Comparison of ENCODE assay signal across 8 cellular contexts in genomic region chr16:11254913-11255736, GRCh38. TPM values are rescaled to one million over a fixed set of nuclear protein-coding genes. Genes with fewer than 3 reads are reported as not detected.
A peak's percentile ranks its signal among the peaks of the same experiment; 100 is the strongest.
DNase-seq lines count a peak whose midpoint lies in the region; ATAC-seq and TF ChIP-seq lines count a peak whose summit lies in the region.

No MANE protein-coding gene starts in this region.

- TF ChIP-seq POLR2A in sigmoid colon (IDR thresholded peaks at IDR 0.05), result no peak

- WGBS in sigmoid colon, 2 donors, result 1% methylated on average over 105 of the region's 105 CpGs

- CTCF ChIA-PET in Panc1 (lab: Charles Lee), result interaction anchor here (0.5 to 2.3 kb wide), 17 partner anchors 9 to 291 kb away, joined by 3 to 17 read pairs (median 4); no protein-coding TSS in a partner anchor

- peak; percentile 1 for ATAC-seq in HG02678 (IDR thresholded peaks at IDR 0.05; ENCODE audit: unreplicated experiment)
- ATAC-seq in Panc1, result 0 out of 2 replicates have a peak, but pooled peaks have one; percentile 12
- peak in 1 of 2 donors; percentile 7 for ATAC-seq in activated naive CD4-positive, alpha-beta T cell treated with anti-CD3 and anti-CD28 coated beads, Interleukin-2, amount 50 U/mL, for 72 hours
- ATAC-seq in GM19463 (IDR thresholded peaks at IDR 0.05; ENCODE audit: unreplicated experiment), result no peak
- no peak for ATAC-seq in HG03565 (IDR thresholded peaks at IDR 0.05; ENCODE audit: unreplicated experiment)

- no peaks in the 10 kb centered on the region for H3K9me3 ChIP-seq in Panc1 (ENCODE audit: control insufficient read depth, insufficient read depth, low read depth, low read length)
- H3K9me3 ChIP-seq in right atrium auricular region, result no peaks in the 10 kb centered on the region
- H3K9me3 ChIP-seq in sigmoid colon, result no peaks in the 10 kb centered on the region

- in situ Hi-C loops in Panc1 (cut with HindIII; ENCODE audit: low pct_unique_long_range_greater_than_20kb, low sequenced_read_pairs), result no loop called here

- no TSS peak for BruUV-seq in Panc1 (replicated peaks; lab: Mats Ljungman, UMichigan)

- POLR2A ChIA-PET in Panc1 (lab: Charles Lee), result interaction anchor here (0.6 to 1.3 kb wide), 8 partner anchors 10 to 288 kb away, joined by 3 to 8 read pairs (median 4); no protein-coding TSS in a partner anchor

- no peaks in the 10 kb centered on the region for H3K9me3 Mint-ChIP-seq in activated naive CD4-positive, alpha-beta T cell treated with anti-CD3 and anti-CD28 coated beads, Interleukin-2, amount 50 U/mL, for 72 hours

- H3K4me1 ChIP-seq in Panc1 (ENCODE audit: control insufficient read depth, insufficient read depth, low read length) (peaks cover 15% of the 10 kb centered on the region), right atrium auricular region (peaks cover 0 to 32% of the 10 kb centered on the region in 2 donors), sigmoid colon (peaks cover 0 to 46% (median 27%) of the 10 kb centered on the region in 4 donors)

- peak overlapping the region; percentile 66 to 70 for H3K4me3 ChIP-seq in Panc1 (ENCODE audit: low read depth in 2 of 2, low read length in 2 of 2)
- H3K4me3 ChIP-seq in right atrium auricular region, result peak overlapping the region; percentile 64 to 72
- H3K4me3 ChIP-seq in sigmoid colon, result peak overlapping the region; percentile 78 to 88 (median 84)

- intact Hi-C loops in Panc1 (cut with micrococcal nuclease; ENCODE audit: unreplicated experiment) (loop anchor here (5.0 kb wide), 2 partner anchors 102 to 303 kb away; no protein-coding TSS in a partner anchor), sigmoid colon (cut with DNase I) (loop anchor here (1.0 to 10.0 kb wide), 5 partner anchors 93 to 510 kb away; partner anchors contain the start of gene NUBP1)

- H3K36me3 ChIP-seq in Panc1 (ENCODE audit: control insufficient read depth, insufficient read depth, low read length) (no peaks in the 10 kb centered on the region), right atrium auricular region (no peaks in the 10 kb centered on the region), sigmoid colon (no peaks in the 10 kb centered on the region)

- H3K27me3 ChIP-seq in Panc1 (ENCODE audit: control insufficient read depth, insufficient read depth, low read length), result no peaks in the 10 kb centered on the region
- no peaks in the 10 kb centered on the region for H3K27me3 ChIP-seq in right atrium auricular region
- no peaks in the 10 kb centered on the region for H3K27me3 ChIP-seq in sigmoid colon

- DNase-seq in Panc1 (ENCODE audit: low read depth, low spot score), result no peak
- DNase-seq in activated naive CD4-positive, alpha-beta T cell treated with anti-CD3 and anti-CD28 coated beads, Interleukin-2, amount 50 U/mL, for 72 hours (ENCODE audit: low spot score in 2 of 2), result peak; percentile 53 to 71
- no peak for DNase-seq in right atrium auricular region (ENCODE audit: low spot score)
- peak; percentile 74 for DNase-seq in sigmoid colon

- peaks cover 30 to 43% of the 10 kb centered on the region in 2 donors for H3K36me3 Mint-ChIP-seq in activated naive CD4-positive, alpha-beta T cell treated with anti-CD3 and anti-CD28 coated beads, Interleukin-2, amount 50 U/mL, for 72 hours

- TF ChIP-seq CTCF in GM12874 (IDR thresholded peaks at IDR 0.05; ENCODE audit: insufficient read depth, low read depth, low read length), result peak; percentile 51
- TF ChIP-seq CTCF in Panc1 (IDR thresholded peaks at IDR 0.05), result no peak
- no peak for TF ChIP-seq CTCF in right atrium auricular region (IDR thresholded peaks at IDR 0.05)
- TF ChIP-seq CTCF in sigmoid colon (IDR thresholded peaks at IDR 0.05), result no peak

- TF ChIP-seq EP300 in sigmoid colon (IDR thresholded peaks at IDR 0.05), result no peak

- H3K27ac Mint-ChIP-seq in activated naive CD4-positive, alpha-beta T cell treated with anti-CD3 and anti-CD28 coated beads, Interleukin-2, amount 50 U/mL, for 72 hours, result peak overlapping the region; percentile 97 to 98

- H3K27ac ChIP-seq in Panc1 (ENCODE audit: low read length) (peak overlapping the region; percentile 49; the same call in 1 of the 2 replicates), right atrium auricular region (peak overlapping the region; percentile 92 to 94), sigmoid colon (peak overlapping the region; percentile 90 to 99 (median 94))

RNA-seq across cellular contexts. Expression of gene SOCS1, which starts 0.9 kb away (rescaled TPM):
- 4.8 TPM for total RNA-seq in Panc1 (2021; ENCODE audit: unreplicated experiment)
- 3.8 TPM for polyA plus RNA-seq in Panc1 (2012; ENCODE audit: insufficient read length)
- 100 to 1,000 TPM in 1 of 2 donors, 10 to 100 TPM in 1; 57.0 to 123 TPM for total RNA-seq in activated naive CD4-positive, alpha-beta T cell treated with anti-CD3 and anti-CD28 coated beads, Interleukin-2, amount 50 U/mL, for 72 hours
- 1 to 10 TPM; 4.7 to 5.5 TPM for total RNA-seq in right atrium auricular region
- total RNA-seq in sigmoid colon, result 1 to 10 TPM in 3 of 4 donors, under 1 TPM in 1; 0.66 to 8.8 (median 3.4) TPM
- 10 to 100 TPM in 1 of 3 donors, 1 to 10 TPM in 1, not detected in 1; 3.9 to 26.4 TPM for polyA plus RNA-seq in sigmoid colon

RNA-seq across cellular contexts. Expression of gene TNP2, which starts 14.0 kb away (rescaled TPM):
- not detected for total RNA-seq in Panc1 (2021; ENCODE audit: unreplicated experiment)
- not detected for polyA plus RNA-seq in Panc1 (2012; ENCODE audit: insufficient read length)
- not detected for total RNA-seq in activated naive CD4-positive, alpha-beta T cell treated with anti-CD3 and anti-CD28 coated beads, Interleukin-2, amount 50 U/mL, for 72 hours
- not detected for total RNA-seq in right atrium auricular region
- total RNA-seq in sigmoid colon, result not detected
- not detected for polyA plus RNA-seq in sigmoid colon

RNA-seq across cellular contexts. Expression of gene PRM3, which starts 18.3 kb away (rescaled TPM):
- not detected for total RNA-seq in Panc1 (2021; ENCODE audit: unreplicated experiment)
- not detected for polyA plus RNA-seq in Panc1 (2012; ENCODE audit: insufficient read length)
- total RNA-seq in activated naive CD4-positive, alpha-beta T cell treated with anti-CD3 and anti-CD28 coated beads, Interleukin-2, amount 50 U/mL, for 72 hours, result not detected
- total RNA-seq in right atrium auricular region, result not detected
- not detected for total RNA-seq in sigmoid colon
- polyA plus RNA-seq in sigmoid colon, result not detected

RNA-seq across cellular contexts. Expression of gene PRM2, which starts 21.2 kb away (rescaled TPM):
- total RNA-seq in Panc1 (2021; ENCODE audit: unreplicated experiment) (not detected), right atrium auricular region (not detected), sigmoid colon (not detected)
- not detected for polyA plus RNA-seq in Panc1 (2012; ENCODE audit: insufficient read length)
- total RNA-seq in activated naive CD4-positive, alpha-beta T cell treated with anti-CD3 and anti-CD28 coated beads, Interleukin-2, amount 50 U/mL, for 72 hours, result not detected
- polyA plus RNA-seq in sigmoid colon, result not detected

RNA-seq across cellular contexts. Expression of gene PRM1, which starts 26.0 kb away (rescaled TPM):
- total RNA-seq in Panc1 (2021; ENCODE audit: unreplicated experiment) (not detected), right atrium auricular region (not detected), sigmoid colon (not detected)
- polyA plus RNA-seq in Panc1 (2012; ENCODE audit: insufficient read length), result not detected
- not detected for total RNA-seq in activated naive CD4-positive, alpha-beta T cell treated with anti-CD3 and anti-CD28 coated beads, Interleukin-2, amount 50 U/mL, for 72 hours
- polyA plus RNA-seq in sigmoid colon, result not detected

Comparison
In these comparisons a context has a peak if more than half of its experiments do, and no peak if none do; other contexts are left out.
1. ATAC-seq: peak in HG02678 (single experiment) and Panc1 (single experiment); none in GM19463 (single experiment) and HG03565 (single experiment).
2. DNase-seq: peak in activated naive CD4-positive, alpha-beta T cell treated with anti-CD3 and anti-CD28 coated beads, Interleukin-2, amount 50 U/mL, for 72 hours (2 of 2) and sigmoid colon (single experiment); none in Panc1 (single experiment) and right atrium auricular region (single experiment).
3. Peak in every context shown above with its lines, with median percentiles within 50 percentile points of each other: H3K27ac ChIP-seq and H3K4me3 ChIP-seq.